In genomic region chr19:39318690-39319089, GRCh38 we compare ENCODE assay signal across 21 cellular contexts. TPM values are rescaled to one million over a fixed set of nuclear protein-coding genes. Genes with fewer than 3 reads are reported as not detected.
DNase-seq lines count a peak whose midpoint lies in the region; ATAC-seq, FAIRE-seq and TF ChIP-seq lines count a peak whose summit lies in the region.
"Had no signal": no experiment of that assay in that cellular context is flagged by ENCODE, and none has a peak within 500 bp of the region (broad histone marks: within the 10 kb centered on the region; RNA-seq: fewer than 3 reads in every experiment).

No MANE protein-coding gene starts in this region.

- no peaks in the 10 kb centered on the region for H3K27me3 Mint-ChIP-seq in activated naive CD4-positive, alpha-beta T cell treated with anti-CD3 and anti-CD28 coated beads for 36 hours (ENCODE audit: low read depth)
- H3K27me3 Mint-ChIP-seq in effector memory CD8-positive, alpha-beta T cell: no peaks in the 10 kb centered on the region
- H3K27me3 Mint-ChIP-seq in progenitor cell of endocrine pancreas: peaks cover 42% of the 10 kb centered on the region

- H3K79me2 ChIP-seq in OCI-LY1 (ENCODE audit: insufficient read depth, low read length): no peaks in the 10 kb centered on the region

- no peak overlapping the region for H3K27ac Mint-ChIP-seq in activated naive CD4-positive, alpha-beta T cell treated with anti-CD3 and anti-CD28 coated beads for 36 hours
- H3K27ac Mint-ChIP-seq in effector memory CD8-positive, alpha-beta T cell: peak overlapping the region; percentile 10 to 47
- H3K27ac Mint-ChIP-seq in progenitor cell of endocrine pancreas: no peak overlapping the region

- H3K9me2 ChIP-seq in OCI-LY1 (ENCODE audit: low read depth, low read length): no peaks in the 10 kb centered on the region

- H4K20me1 ChIP-seq in OCI-LY1 (ENCODE audit: insufficient read depth, low read length): no peaks in the 10 kb centered on the region

- intact Hi-C loops in activated naive CD4-positive, alpha-beta T cell treated with anti-CD3 and anti-CD28 coated beads for 36 hours (cut with micrococcal nuclease): no loop called here

- TF ChIP-seq CTCF in OCI-LY1 (IDR thresholded peaks at IDR 0.05; ENCODE audit: low read length): no peak
- no peak for TF ChIP-seq CTCF in progenitor cell of endocrine pancreas (IDR thresholded peaks at IDR 0.05; ENCODE audit: unreplicated experiment)
- no peak for TF ChIP-seq CTCF in D721Med (IDR thresholded peaks at IDR 0.05; ENCODE audit: insufficient read depth, missing control alignments)

- peaks cover 10% of the 10 kb centered on the region; the same call in 1 of the 2 replicates for H3K36me3 ChIP-seq in OCI-LY1 (ENCODE audit: insufficient read depth, low read length)
- H3K36me3 ChIP-seq: gastrocnemius medialis had no signal

- H3K4me3 ChIP-seq in OCI-LY1 (ENCODE audit: low read depth, low read length, poor library complexity, severe bottlenecking): peak overlapping the region; percentile 83
- H3K4me3 ChIP-seq: gastrocnemius medialis, left lung had no signal

- no peak overlapping the region for H2AFZ ChIP-seq in OCI-LY1 (ENCODE audit: low read length)

- no peak overlapping the region for H3K27ac ChIP-seq in OCI-LY1 (ENCODE audit: low read depth, low read length, poor library complexity, severe bottlenecking)
- H3K27ac ChIP-seq: gastrocnemius medialis, left lung had no signal

- FAIRE-seq in D721Med (lab: Jason Lieb, UNC): no peak
- FAIRE-seq: colon had no signal

- peak overlapping the region; percentile 60 for H3K4me3 Mint-ChIP-seq in activated naive CD4-positive, alpha-beta T cell treated with anti-CD3 and anti-CD28 coated beads for 36 hours
- peak overlapping the region; percentile 73 to 77 for H3K4me3 Mint-ChIP-seq in effector memory CD8-positive, alpha-beta T cell
- H3K4me3 Mint-ChIP-seq in progenitor cell of endocrine pancreas (ENCODE audit: low read depth): peak overlapping the region; percentile 79

- peaks cover 15% of the 10 kb centered on the region for H3K4me1 ChIP-seq in OCI-LY1 (ENCODE audit: insufficient read depth, low read length, severe bottlenecking)
- H3K4me1 ChIP-seq: gastrocnemius medialis had no signal

- H3K9me3 ChIP-seq in OCI-LY1 (ENCODE audit: low read length): no peaks in the 10 kb centered on the region
- H3K9me3 ChIP-seq: gastrocnemius medialis, left lung had no signal

- H3K9me3 Mint-ChIP-seq in activated naive CD4-positive, alpha-beta T cell treated with anti-CD3 and anti-CD28 coated beads for 36 hours: no peaks in the 10 kb centered on the region
- no peaks in the 10 kb centered on the region for H3K9me3 Mint-ChIP-seq in effector memory CD8-positive, alpha-beta T cell
- H3K9me3 Mint-ChIP-seq in progenitor cell of endocrine pancreas (ENCODE audit: low read depth): no peaks in the 10 kb centered on the region

- H3K9ac ChIP-seq in OCI-LY1 (ENCODE audit: low read length): no peak overlapping the region

- 0 out of 2 replicates have a peak, but pooled peaks cover 5% of the 10 kb centered on the region for H3K27me3 ChIP-seq in OCI-LY1 (ENCODE audit: insufficient read depth, low read length)

- peaks cover 3% of the 10 kb centered on the region for H3K36me3 Mint-ChIP-seq in activated naive CD4-positive, alpha-beta T cell treated with anti-CD3 and anti-CD28 coated beads for 36 hours (ENCODE audit: low read depth)
- peaks cover 9% of the 10 kb centered on the region for H3K36me3 Mint-ChIP-seq in effector memory CD8-positive, alpha-beta T cell (ENCODE audit: insufficient read depth)
- H3K36me3 Mint-ChIP-seq in progenitor cell of endocrine pancreas (ENCODE audit: insufficient read depth): peaks cover 3% of the 10 kb centered on the region

- CTCF ChIA-PET in activated naive CD4-positive, alpha-beta T cell treated with anti-CD3 and anti-CD28 coated beads for 36 hours (lab: Charles Lee): no interaction called here

- peaks cover 24% of the 10 kb centered on the region for H3K4me1 Mint-ChIP-seq in activated naive CD4-positive, alpha-beta T cell treated with anti-CD3 and anti-CD28 coated beads for 36 hours (ENCODE audit: low read depth)
- peaks cover 29 to 39% of the 10 kb centered on the region in 2 donors for H3K4me1 Mint-ChIP-seq in effector memory CD8-positive, alpha-beta T cell (ENCODE audit: low read depth in 2 of 2)
- peaks cover 9% of the 10 kb centered on the region for H3K4me1 Mint-ChIP-seq in progenitor cell of endocrine pancreas (ENCODE audit: low read depth)

- H3K4me2 ChIP-seq in OCI-LY1 (ENCODE audit: low read length): 0 out of 2 replicates have a peak overlapping the region, but pooled peaks have one; percentile 83

- no peak for ATAC-seq in effector memory CD8-positive, alpha-beta T cell (replicated peaks)
- ATAC-seq in HG02642 (IDR thresholded peaks at IDR 0.05; ENCODE audit: poor library complexity, unreplicated experiment): no peak
- ATAC-seq: gastrocnemius medialis, left lung had no signal

- H3F3A ChIP-seq in OCI-LY1 (ENCODE audit: insufficient read depth, low read length): no peaks in the 10 kb centered on the region; the same call in 1 of the 2 replicates

- no peak for DNase-seq in activated naive CD4-positive, alpha-beta T cell treated with anti-CD3 and anti-CD28 coated beads for 36 hours
- DNase-seq in activated naive CD4-positive, alpha-beta T cell (lab: John Stamatoyannopoulos, UW): no peak
- DNase-seq in effector memory CD8-positive, alpha-beta T cell: no peak
- DNase-seq in progenitor cell of endocrine pancreas (ENCODE audit: low spot score, unreplicated experiment) (no peak), D721Med (ENCODE audit: insufficient read length, low spot score) (no peak)
- DNase-seq in stimulated activated naive CD4-positive, alpha-beta T cell (lab: John Stamatoyannopoulos, UW): no peak
- DNase-seq: activated CD4-positive, CD25-positive, alpha-beta regulatory T cell; aorta; DMS 273 treated with DMSO at 0.1 percent for 48 hours; gastrocnemius medialis; NCI-H1436; NCI-H226; SW 1271 had no signal

RNA-seq across cellular contexts. Expression of gene LRFN1, which starts 2.0 kb away (rescaled TPM):
- total RNA-seq in activated naive CD4-positive, alpha-beta T cell treated with anti-CD3 and anti-CD28 coated beads for 36 hours: 1 to 10 TPM; 5.0 to 5.3 TPM
- 4.8 and 5.2 TPM in 2 replicates for total RNA-seq in progenitor cell of endocrine pancreas
- total RNA-seq: LHCN-M2 had no signal

RNA-seq across cellular contexts. Expression of gene GMFG, which starts 17.2 kb away (rescaled TPM):
- 100 to 1,000 TPM; 331 to 332 TPM for total RNA-seq in activated naive CD4-positive, alpha-beta T cell treated with anti-CD3 and anti-CD28 coated beads for 36 hours
- not detected in 2 replicates for total RNA-seq in progenitor cell of endocrine pancreas
- total RNA-seq: LHCN-M2, myocyte had no signal

RNA-seq across cellular contexts. Expression of gene IFNL1, which starts 22.5 kb away (rescaled TPM):
- 1 to 10 TPM in 1 of 2 experiments, under 1 TPM in 1; 0.91 to 1.0 TPM for total RNA-seq in activated naive CD4-positive, alpha-beta T cell treated with anti-CD3 and anti-CD28 coated beads for 36 hours
- not detected in 2 replicates for total RNA-seq in progenitor cell of endocrine pancreas
- total RNA-seq: aorta, gastrocnemius medialis, H4, left lung, LHCN-M2, myocyte, subcutaneous adipose tissue had no signal

RNA-seq across cellular contexts. Expression of gene SAMD4B, which starts 23.5 kb away (rescaled TPM):
- 10 to 100 TPM; 33.0 to 35.8 TPM for total RNA-seq in activated naive CD4-positive, alpha-beta T cell treated with anti-CD3 and anti-CD28 coated beads for 36 hours
- total RNA-seq in progenitor cell of endocrine pancreas: 140 and 152 TPM in 2 replicates

RNA-seq across cellular contexts. Expression of gene IFNL2, which starts 50.5 kb away (rescaled TPM):
- under 1 TPM; 0.69 to 0.93 TPM for total RNA-seq in activated naive CD4-positive, alpha-beta T cell treated with anti-CD3 and anti-CD28 coated beads for 36 hours
- not detected in 2 replicates for total RNA-seq in progenitor cell of endocrine pancreas
- total RNA-seq: aorta, gastrocnemius medialis, H4, left lung, LHCN-M2, myocyte, subcutaneous adipose tissue had no signal

Comparison
In these comparisons a context has a peak if more than half of its experiments do, and no peak if none do; other contexts are left out.
1. H3K27ac Mint-ChIP-seq: peak in effector memory CD8-positive, alpha-beta T cell (2 of 2); none in activated naive CD4-positive, alpha-beta T cell treated with anti-CD3 and anti-CD28 coated beads for 36 hours (single experiment) and progenitor cell of endocrine pancreas (single experiment).
2. RNA of gene GMFG, which starts 17.2 kb away (total RNA-seq): 331 to 332 TPM in activated naive CD4-positive, alpha-beta T cell treated with anti-CD3 and anti-CD28 coated beads for 36 hours; not detected in progenitor cell of endocrine pancreas; every median in the first group is over 100 times any median in the second.
3. Peak in every context shown above with its lines, with median percentiles within 50 percentile points of each other: H3K4me3 Mint-ChIP-seq.